ENCODE assay signal across 8 cellular contexts in genomic region chr1:55140546-55140983, GRCh38.
A peak's percentile ranks its signal among the peaks of the same experiment; 100 is the strongest.
DNase-seq lines count a peak whose midpoint lies in the region; ATAC-seq and TF ChIP-seq lines count a peak whose summit lies in the region.

No MANE protein-coding gene starts in this region.

- no peak overlapping the region for H3K9ac ChIP-seq in parathyroid adenoma

- no peak for TF ChIP-seq POLR2A in gastroesophageal sphincter (IDR thresholded peaks at IDR 0.05)

- peak overlapping the region in 2 of 4 donors; percentile 16 to 37 for H3K27ac ChIP-seq in gastroesophageal sphincter
- no peak overlapping the region for H3K27ac ChIP-seq in parathyroid adenoma
- no peak overlapping the region for H3K27ac ChIP-seq in upper lobe of right lung

- H3K9me3 ChIP-seq in MG63, result no peaks in the 10 kb centered on the region
- no peaks in the 10 kb centered on the region for H3K9me3 ChIP-seq in gastroesophageal sphincter
- no peaks in the 10 kb centered on the region for H3K9me3 ChIP-seq in parathyroid adenoma (ENCODE audit: control insufficient read depth, low read length)
- no peaks in the 10 kb centered on the region for H3K9me3 ChIP-seq in upper lobe of right lung

- peak; percentile 92 for ATAC-seq in GM21786 (IDR thresholded peaks at IDR 0.05; ENCODE audit: unreplicated experiment)
- ATAC-seq in gastroesophageal sphincter, result peak; percentile 91
- ATAC-seq in upper lobe of right lung, result peak; percentile 99

- DNase-seq in Daoy (ENCODE audit: low read depth) (peak; percentile 80), MG63 (peak; percentile 72), SHP77 (lab: John Stamatoyannopoulos, UW) (peak; percentile 58 to 69), upper lobe of right lung (no peak)
- peak; percentile 66 for DNase-seq in activated naive CD4-positive, alpha-beta T cell treated with Interleukin-2 at 50 U/mL for 16 hours

- H3K79me2 ChIP-seq in parathyroid adenoma, result no peaks in the 10 kb centered on the region

- intact Hi-C loops in upper lobe of right lung (cut with DNase I), result loop anchor here (5.0 kb wide), 1 partner anchor 137 kb away; no protein-coding TSS in a partner anchor

- H2AFZ ChIP-seq in parathyroid adenoma, result no peak overlapping the region

- no peak for TF ChIP-seq EP300 in gastroesophageal sphincter (IDR thresholded peaks at IDR 0.05)

- peaks cover 0 to 6% (median 0%) of the 10 kb centered on the region in 3 donors for H3K4me1 ChIP-seq in gastroesophageal sphincter
- H3K4me1 ChIP-seq in parathyroid adenoma, result no peaks in the 10 kb centered on the region
- peaks cover 7% of the 10 kb centered on the region for H3K4me1 ChIP-seq in upper lobe of right lung

- no peak overlapping the region for H3K4me3 ChIP-seq in MG63
- H3K4me3 ChIP-seq in gastroesophageal sphincter, result no peak overlapping the region
- no peak overlapping the region for H3K4me3 ChIP-seq in parathyroid adenoma (ENCODE audit: low read depth, low read length)
- no peak overlapping the region for H3K4me3 ChIP-seq in upper lobe of right lung

- peak; percentile 57 to 84 (median 79) for TF ChIP-seq CTCF in gastroesophageal sphincter (IDR thresholded peaks at IDR 0.05)
- peak; percentile 53 for TF ChIP-seq CTCF in parathyroid adenoma (IDR thresholded peaks at IDR 0.05)
- TF ChIP-seq CTCF in upper lobe of right lung (IDR thresholded peaks at IDR 0.05), result peak; percentile 85

- H3K27me3 ChIP-seq in MG63 (no peaks in the 10 kb centered on the region), gastroesophageal sphincter (no peaks in the 10 kb centered on the region), parathyroid adenoma (ENCODE audit: control insufficient read depth, insufficient read depth, low read length) (no peaks in the 10 kb centered on the region), upper lobe of right lung (no peaks in the 10 kb centered on the region)

- no peak overlapping the region for H3K4me2 ChIP-seq in parathyroid adenoma (ENCODE audit: low read length)

- H3K36me3 ChIP-seq in MG63 (peaks cover 55% of the 10 kb centered on the region), gastroesophageal sphincter (peaks cover 7 to 89% of the 10 kb centered on the region in 2 donors), parathyroid adenoma (ENCODE audit: control insufficient read depth, insufficient read depth, low read length) (no peaks in the 10 kb centered on the region), upper lobe of right lung (peaks cover 88% of the 10 kb centered on the region)

- 2 to 9% methylated on average over 3 of the region's 3 CpGs for WGBS in gastroesophageal sphincter (ENCODE audit: low coverage in 1 of 2), 2 donors
